In genomic region chr13:34816118-34816517, GRCh38 we compare ENCODE assay signal across 22 cellular contexts.
DNase-seq lines count a peak whose midpoint lies in the region; ATAC-seq and TF ChIP-seq lines count a peak whose summit lies in the region.
"Had no signal": no experiment of that assay in that cellular context is flagged by ENCODE, and none has a peak within 500 bp of the region (broad histone marks: within the 10 kb centered on the region; RNA-seq: fewer than 3 reads in every experiment).

No MANE protein-coding gene starts in this region.

- H4K20me1 ChIP-seq in hepatocyte (ENCODE audit: insufficient read depth, poor library complexity, severe bottlenecking): no peaks in the 10 kb centered on the region

- H3K36me3 Mint-ChIP-seq in WTC11: peaks cover 23% of the 10 kb centered on the region
- H3K36me3 Mint-ChIP-seq in mesothelial cell of epicardium: peaks cover 22% of the 10 kb centered on the region
- H3K36me3 Mint-ChIP-seq in activated CD8-positive, alpha-beta T cell treated with anti-CD3 and anti-CD28 coated beads for 36 hours (ENCODE audit: low read depth): no peaks in the 10 kb centered on the region
- H3K36me3 Mint-ChIP-seq: activated naive CD4-positive, alpha-beta T cell treated with anti-CD3 and anti-CD28 coated beads, Interleukin-2, amount 50 U/mL, for 24 hours; CD4-positive, CD25-positive, alpha-beta regulatory T cell had no signal

- H3K9me3 Mint-ChIP-seq in WTC11 (peaks cover 30% of the 10 kb centered on the region), mesothelial cell of epicardium (peaks cover 35% of the 10 kb centered on the region)
- peaks cover 9% of the 10 kb centered on the region for H3K9me3 Mint-ChIP-seq in activated CD8-positive, alpha-beta T cell treated with anti-CD3 and anti-CD28 coated beads for 36 hours

- intact Hi-C loops in transverse colon (cut with DNase I; ENCODE audit: low total_unique reads): no loop called here
- intact Hi-C loops in activated CD8-positive, alpha-beta T cell treated with anti-CD3 and anti-CD28 coated beads for 36 hours (cut with micrococcal nuclease): no loop called here

- DNase-seq in WTC11 (ENCODE audit: low spot score) (peak; percentile 16), hepatocyte (ENCODE audit: low spot score) (no peak), mesothelial cell of epicardium (ENCODE audit: low spot score in 2 of 2, unreplicated experiment in 2 of 2) (no peak), transverse colon (no peak), omental fat pad (ENCODE audit: low spot score) (no peak), NCI-H226 (no peak)
- DNase-seq in stimulated activated CD4-positive, alpha-beta T cell treated with anti-CD3 and anti-CD28 coated beads, Interleukin-15, amount 100 ng/mL, for 24 hours: no peak
- DNase-seq in activated CD8-positive, alpha-beta T cell treated with anti-CD3 and anti-CD28 coated beads for 36 hours: no peak
- DNase-seq: activated CD4-positive, alpha-beta T cell treated with anti-CD3 and anti-CD28 coated beads, Interleukin-2, amount 10 ng/mL, durations not matched to agents 24 days and 14 days; CD4-positive, CD25-positive, alpha-beta regulatory T cell; kidney; NCI-H1417; NCI-H2081; NCI-H446; OCI-M1; stimulated activated CD4-positive, alpha-beta T cell treated with anti-CD3 and anti-CD28 coated beads, Interleukin-2, amount 100 ng/mL, for 48 hours; stimulated activated naive CD4-positive, alpha-beta T cell; thyroid gland had no signal

- CTCF ChIA-PET in WTC11 (lab: Charles Lee): no interaction called here
- CTCF ChIA-PET in activated CD8-positive, alpha-beta T cell treated with anti-CD3 and anti-CD28 coated beads for 36 hours (lab: Charles Lee): no interaction called here

- H3K9me3 ChIP-seq in hepatocyte (ENCODE audit: low read depth): no peaks in the 10 kb centered on the region
- H3K9me3 ChIP-seq in transverse colon: peaks cover 13 to 15% of the 10 kb centered on the region in 2 donors
- H3K9me3 ChIP-seq: neutrophil, thyroid gland had no signal

- peak overlapping the region; percentile 3 for H3K4me2 ChIP-seq in hepatocyte

- peaks cover 12% of the 10 kb centered on the region for H3K4me1 ChIP-seq in hepatocyte (ENCODE audit: insufficient read depth)
- H3K4me1 ChIP-seq in transverse colon: peaks cover 0 to 14% (median 3%) of the 10 kb centered on the region in 4 donors
- H3K4me1 ChIP-seq: thyroid gland had no signal

- no peak overlapping the region for H3K4me3 ChIP-seq in hepatocyte
- no peak overlapping the region for H3K4me3 ChIP-seq in transverse colon
- H3K4me3 ChIP-seq: thyroid gland had no signal

- peak overlapping the region; percentile 8 for H3K4me3 Mint-ChIP-seq in WTC11
- no peak overlapping the region for H3K4me3 Mint-ChIP-seq in mesothelial cell of epicardium
- no peak overlapping the region for H3K4me3 Mint-ChIP-seq in activated CD8-positive, alpha-beta T cell treated with anti-CD3 and anti-CD28 coated beads for 36 hours
- H3K4me3 Mint-ChIP-seq: activated CD4-positive, alpha-beta T cell treated with anti-CD3 and anti-CD28 coated beads, Interleukin-2, amount 10 ng/mL, durations not matched to agents 24 days and 14 days; activated naive CD4-positive, alpha-beta T cell treated with anti-CD3 and anti-CD28 coated beads, Interleukin-2, amount 50 U/mL, for 24 hours; CD4-positive, CD25-positive, alpha-beta regulatory T cell; central memory CD8-positive, alpha-beta T cell had no signal

- POLR2A ChIA-PET in WTC11 (lab: Charles Lee): no interaction called here
- POLR2A ChIA-PET in activated CD8-positive, alpha-beta T cell treated with anti-CD3 and anti-CD28 coated beads for 36 hours (lab: Charles Lee): no interaction called here

- H3K79me2 ChIP-seq in hepatocyte: no peaks in the 10 kb centered on the region

- H3K4me1 Mint-ChIP-seq in WTC11: peaks cover 28% of the 10 kb centered on the region
- peaks cover 29% of the 10 kb centered on the region for H3K4me1 Mint-ChIP-seq in mesothelial cell of epicardium
- H3K4me1 Mint-ChIP-seq in activated CD8-positive, alpha-beta T cell treated with anti-CD3 and anti-CD28 coated beads for 36 hours (ENCODE audit: low read depth): no peaks in the 10 kb centered on the region
- H3K4me1 Mint-ChIP-seq: activated CD4-positive, alpha-beta T cell treated with anti-CD3 and anti-CD28 coated beads, Interleukin-2, amount 10 ng/mL, durations not matched to agents 24 days and 14 days; activated naive CD4-positive, alpha-beta T cell treated with anti-CD3 and anti-CD28 coated beads, Interleukin-2, amount 50 U/mL, for 24 hours; central memory CD8-positive, alpha-beta T cell had no signal

- no peaks in the 10 kb centered on the region for H3K36me3 ChIP-seq in hepatocyte (replicated peaks; ENCODE audit: insufficient read depth, low read depth)
- no peaks in the 10 kb centered on the region for H3K36me3 ChIP-seq in transverse colon
- H3K36me3 ChIP-seq: neutrophil, thyroid gland had no signal

- no peak overlapping the region for H2AFZ ChIP-seq in hepatocyte

- H3K27ac ChIP-seq in hepatocyte: peak overlapping the region; percentile 54
- peak overlapping the region in 3 of 4 donors; percentile 27 to 42 (median 37) for H3K27ac ChIP-seq in transverse colon
- H3K27ac ChIP-seq: neutrophil, thyroid gland, VCaP had no signal

- no peak for TF ChIP-seq CTCF in WTC11 (IDR thresholded peaks at IDR 0.05)
- no peak for TF ChIP-seq CTCF in hepatocyte (IDR thresholded peaks at IDR 0.05; ENCODE audit: poor library complexity)
- TF ChIP-seq CTCF in mesothelial cell of epicardium (IDR thresholded peaks at IDR 0.05; ENCODE audit: unreplicated experiment): no peak
- TF ChIP-seq CTCF in transverse colon (IDR thresholded peaks at IDR 0.05): no peak
- no peak for TF ChIP-seq CTCF in omental fat pad (IDR thresholded peaks at IDR 0.05)
- no peak for TF ChIP-seq CTCF in activated CD8-positive, alpha-beta T cell treated with anti-CD3 and anti-CD28 coated beads for 36 hours (IDR thresholded peaks at IDR 0.05)

- no peaks in the 10 kb centered on the region for H3K9me2 ChIP-seq in hepatocyte (replicated peaks; ENCODE audit: insufficient read depth)

- no peak for TF ChIP-seq EP300 in transverse colon (IDR thresholded peaks at IDR 0.05; ENCODE audit: low read depth)

- TF ChIP-seq POLR2A in transverse colon (IDR thresholded peaks at IDR 0.05): no peak

- no peaks in the 10 kb centered on the region; the same call in none of the 2 replicates for H3K27me3 Mint-ChIP-seq in WTC11 (ENCODE audit: low read depth)
- no peaks in the 10 kb centered on the region for H3K27me3 Mint-ChIP-seq in mesothelial cell of epicardium (ENCODE audit: low read depth)
- H3K27me3 Mint-ChIP-seq in activated CD8-positive, alpha-beta T cell treated with anti-CD3 and anti-CD28 coated beads for 36 hours: no peaks in the 10 kb centered on the region
- H3K27me3 Mint-ChIP-seq: activated CD4-positive, alpha-beta T cell treated with anti-CD3 and anti-CD28 coated beads, Interleukin-2, amount 10 ng/mL, durations not matched to agents 24 days and 14 days; CD4-positive, CD25-positive, alpha-beta regulatory T cell; central memory CD8-positive, alpha-beta T cell had no signal

- peak overlapping the region; percentile 88 for H3K27ac Mint-ChIP-seq in WTC11
- H3K27ac Mint-ChIP-seq in mesothelial cell of epicardium: peak overlapping the region; percentile 90
- H3K27ac Mint-ChIP-seq in activated CD8-positive, alpha-beta T cell treated with anti-CD3 and anti-CD28 coated beads for 36 hours: no peak overlapping the region
- H3K27ac Mint-ChIP-seq: activated CD4-positive, alpha-beta T cell treated with anti-CD3 and anti-CD28 coated beads, Interleukin-2, amount 10 ng/mL, durations not matched to agents 24 days and 14 days; activated naive CD4-positive, alpha-beta T cell treated with anti-CD3 and anti-CD28 coated beads, Interleukin-2, amount 50 U/mL, for 24 hours; CD4-positive, CD25-positive, alpha-beta regulatory T cell had no signal

- peak; percentile 89 for ATAC-seq in WTC11
- ATAC-seq in omental fat pad (ENCODE audit: low FRiP score): no peak
- no peak for ATAC-seq in activated CD8-positive, alpha-beta T cell treated with anti-CD3 and anti-CD28 coated beads for 36 hours

- H3K27me3 ChIP-seq in hepatocyte (no peaks in the 10 kb centered on the region), transverse colon (no peaks in the 10 kb centered on the region)
- H3K27me3 ChIP-seq: neutrophil, thyroid gland had no signal

- in situ Hi-C loops in transverse colon (cut with MboI; ENCODE audit: low pct_ligation_motif_present in 1 of 4, low pct_unique_long_range_greater_than_20kb in 1 of 4, low sequenced_read_pairs in 3 of 4): no loop called here

TF ChIP-seq in WTC11, 78 proteins besides CTCF, POLR2A, EP300 and RAD21 (continues in another document):
- TF ChIP-seq RORB (CRISPR knock-in tag; IDR thresholded peaks at IDR 0.05) (no peak), NFATC4 (CRISPR knock-in tag; IDR thresholded peaks at IDR 0.05) (no peak), JAZF1 (CRISPR knock-in tag; IDR thresholded peaks at IDR 0.05) (no peak), TP53 (CRISPR knock-in tag; IDR thresholded peaks at IDR 0.05) (no peak), TEAD1 (CRISPR knock-in tag; IDR thresholded peaks at IDR 0.05) (no peak)
- TF ChIP-seq, protein P1, sequence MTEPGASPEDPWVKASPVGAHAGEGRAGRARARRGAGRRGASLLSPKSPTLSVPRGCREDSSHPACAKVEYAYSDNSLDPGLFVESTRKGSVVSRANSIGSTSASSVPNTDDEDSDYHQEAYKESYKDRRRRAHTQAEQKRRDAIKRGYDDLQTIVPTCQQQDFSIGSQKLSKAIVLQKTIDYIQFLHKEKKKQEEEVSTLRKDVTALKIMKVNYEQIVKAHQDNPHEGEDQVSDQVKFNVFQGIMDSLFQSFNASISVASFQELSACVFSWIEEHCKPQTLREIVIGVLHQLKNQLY (CRISPR knock-in tag; IDR thresholded peaks at IDR 0.05): no peak
- TF ChIP-seq, protein P2, sequence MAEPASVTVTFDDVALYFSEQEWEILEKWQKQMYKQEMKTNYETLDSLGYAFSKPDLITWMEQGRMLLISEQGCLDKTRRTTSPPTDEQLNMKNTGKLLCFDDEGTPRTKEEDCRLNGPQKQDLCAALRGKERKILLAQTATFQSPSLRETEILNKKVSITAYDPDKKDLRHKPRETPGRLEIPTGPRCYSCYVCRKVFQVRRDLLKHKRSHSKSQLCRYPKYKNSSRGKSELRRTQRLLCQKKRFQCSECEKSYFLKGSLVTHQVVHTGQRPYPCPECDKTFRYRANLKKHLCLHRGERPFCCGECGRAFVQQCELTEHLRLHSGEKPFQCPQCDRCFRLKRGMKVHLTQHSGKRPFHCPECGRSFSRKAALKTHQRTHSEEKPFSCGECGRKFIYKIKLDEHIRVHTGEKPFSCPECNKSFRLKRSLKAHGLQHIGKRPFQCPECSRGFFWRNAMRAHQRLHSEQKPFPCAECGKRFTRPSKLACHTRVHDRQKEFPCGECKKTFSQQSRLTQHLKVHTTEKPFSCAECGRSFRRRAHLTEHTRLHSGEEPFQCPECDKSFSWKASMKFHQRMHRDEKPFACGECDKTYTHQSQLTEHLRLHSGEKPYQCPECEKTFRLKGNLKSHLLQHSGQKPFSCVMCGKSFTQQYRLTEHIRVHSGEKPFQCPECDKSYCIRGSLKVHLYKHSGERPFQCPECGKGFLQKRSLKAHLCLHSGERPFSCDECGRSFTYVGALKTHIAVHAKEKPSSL (CRISPR knock-in tag; conservative IDR thresholded peaks at IDR 0.05): no peak
